In the genomic region with DNA sequence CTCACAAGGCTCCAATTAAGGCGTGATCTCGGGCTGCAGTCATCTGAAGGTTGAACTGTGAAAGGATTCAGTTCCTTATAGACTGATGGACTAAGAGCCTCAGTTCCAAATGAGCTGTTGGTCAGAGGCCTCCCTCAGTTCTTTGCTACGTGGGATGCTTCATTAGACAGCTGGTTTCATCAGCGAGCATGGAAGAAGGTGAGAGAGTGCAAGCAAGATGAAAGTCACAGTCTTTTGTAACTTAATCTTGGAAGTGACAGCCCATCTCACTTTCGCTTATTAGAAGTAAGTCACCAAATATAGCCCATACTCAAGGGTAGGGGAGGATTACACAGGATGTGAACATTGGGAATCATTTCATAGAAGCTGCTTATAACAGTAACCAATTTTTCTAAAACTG, we compare ENCODE assay signal across 16 cellular contexts. TPM values are rescaled to one million over a fixed set of nuclear protein-coding genes. Genes with fewer than 3 reads are reported as not detected.
DNase-seq lines count a peak whose midpoint lies in the region; ATAC-seq, FAIRE-seq and TF ChIP-seq lines count a peak whose summit lies in the region.
"Had no signal": no experiment of that assay in that cellular context is flagged by ENCODE, and none has a peak within 500 bp of the region (broad histone marks: within the 10 kb centered on the region; RNA-seq: fewer than 3 reads in every experiment).

No MANE protein-coding gene starts in this region.

- POLR2A ChIA-PET in activated CD4-positive, alpha-beta T cell treated with anti-CD3 and anti-CD28 coated beads for 36 hours (lab: Charles Lee) = no interaction called here
- POLR2A ChIA-PET in HepG2 (lab: Yijun Ruan, JAX) = no interaction called here

- no peaks in the 10 kb centered on the region for H3K9me3 ChIP-seq in HepG2 (ENCODE audit: low read length)
- no peaks in the 10 kb centered on the region for H3K9me3 ChIP-seq in right lobe of liver

- H3K4me1 ChIP-seq in HepG2 (ENCODE audit: insufficient read depth, low read length) (peaks cover 6% of the 10 kb centered on the region; the same call in 1 of the 2 replicates), right lobe of liver (no peaks in the 10 kb centered on the region)

- H3K27ac ChIP-seq in HepG2 (ENCODE audit: extremely low read length, insufficient read depth, low read length) = no peak overlapping the region
- no peak overlapping the region for H3K27ac ChIP-seq in right lobe of liver

- TF ChIP-seq CTCF in HepG2 (CRISPR knock-in tag; IDR thresholded peaks at IDR 0.05) = no peak
- TF ChIP-seq CTCF in right lobe of liver (IDR thresholded peaks at IDR 0.05) = no peak
- no peak for TF ChIP-seq CTCF in nephron progenitor cell (IDR thresholded peaks at IDR 0.05)
- TF ChIP-seq CTCF in lower leg skin (IDR thresholded peaks at IDR 0.05) = no peak

- in situ Hi-C loops in HepG2 (cut with HindIII; ENCODE audit: extremely low pct_ligation_motif_present, low pct_unique_long_range_greater_than_20kb) = no loop called here

- H3K36me3 Mint-ChIP-seq in activated CD4-positive, alpha-beta T cell treated with anti-CD3 and anti-CD28 coated beads for 36 hours (ENCODE audit: low read depth) = peaks cover 33% of the 10 kb centered on the region
- H3K36me3 Mint-ChIP-seq in nephron progenitor cell (ENCODE audit: low read depth) = peaks cover 64% of the 10 kb centered on the region

- H3K9ac ChIP-seq in HepG2 (ENCODE audit: insufficient read depth, low read depth, low read length) = no peak overlapping the region

- H3K4me1 Mint-ChIP-seq in activated CD4-positive, alpha-beta T cell treated with anti-CD3 and anti-CD28 coated beads for 36 hours = peaks cover 28% of the 10 kb centered on the region
- peaks cover 12% of the 10 kb centered on the region for H3K4me1 Mint-ChIP-seq in nephron progenitor cell

- peaks cover 34% of the 10 kb centered on the region for H3K79me2 ChIP-seq in HepG2 (ENCODE audit: insufficient read depth, low read length)

- no peak for TF ChIP-seq RAD21 in HepG2 (CRISPR knock-in tag; IDR thresholded peaks at IDR 0.05)

- DNase-seq in activated CD4-positive, alpha-beta T cell treated with anti-CD3 and anti-CD28 coated beads for 36 hours = no peak
- DNase-seq in activated CD4-positive, alpha-beta T cell treated with anti-CD3 and anti-CD28 coated beads for 48 hours = no peak
- DNase-seq in HepG2 (ENCODE audit: low spot score) (no peak), right lobe of liver (no peak), nephron progenitor cell (no peak), GM19238 (ENCODE audit: insufficient read length, low spot score) (no peak), lower leg skin (ENCODE audit: low spot score in 2 of 2) (no peak)
- DNase-seq: COR-L47, MM.1S, NCI-H1105, NCI-H187, NCI-H446, NCI-H748 treated with DMSO at 0.1 percent for 48 hours had no signal

- BruUV-seq in HepG2 (replicated peaks; lab: Mats Ljungman, UMichigan) = no TSS peak

- no peak for TF ChIP-seq POLR2A in HepG2 (IDR thresholded peaks at IDR 0.05; ENCODE audit: insufficient read depth in 1 of 2, low read depth in 2 of 2, low read length in 2 of 2)
- TF ChIP-seq POLR2A in right lobe of liver (IDR thresholded peaks at IDR 0.05) = no peak
- no peak for TF ChIP-seq POLR2A in lower leg skin (IDR thresholded peaks at IDR 0.05)

- CTCF ChIA-PET in activated CD4-positive, alpha-beta T cell treated with anti-CD3 and anti-CD28 coated beads for 36 hours (lab: Charles Lee) = interaction anchor here (1.2 to 1.9 kb wide), 3 partner anchors 23 to 184 kb away, joined by 3 to 7 read pairs (median 6); no protein-coding TSS in a partner anchor
- CTCF ChIA-PET in HepG2 (lab: Yijun Ruan, JAX; ENCODE audit: low intra/inter-chr PET ratio, low total read pairs) = interaction anchor here (1.4 kb wide), 1 partner anchor 211 kb away, joined by 3 read pairs; no protein-coding TSS in a partner anchor

- no peak overlapping the region for H3K4me2 ChIP-seq in HepG2 (ENCODE audit: low read depth, low read length)

- H3K27ac Mint-ChIP-seq in activated CD4-positive, alpha-beta T cell treated with anti-CD3 and anti-CD28 coated beads for 36 hours = peak overlapping the region; percentile 55
- H3K27ac Mint-ChIP-seq in nephron progenitor cell = peak overlapping the region; percentile 51

- TF ChIP-seq EP300 in HepG2 (IDR thresholded peaks at IDR 0.05; ENCODE audit: low read depth in 2 of 2, low read length in 2 of 2) (no peak), HepG2 (CRISPR knock-in tag; IDR thresholded peaks at IDR 0.05; ENCODE audit: borderline replicate concordance) (no peak)

- H3K36me3 ChIP-seq in HepG2 (replicated peaks in 1 of 2; ENCODE audit: control insufficient read depth in 1 of 2, insufficient read depth in 2 of 2, low read length in 2 of 2) (peaks cover 11 to 58% of the 10 kb centered on the region in 2 experiments), right lobe of liver (peaks cover 0 to 54% (median 20%) of the 10 kb centered on the region in 4 donors)

- H4K20me1 ChIP-seq in HepG2 (ENCODE audit: insufficient read depth, low read length) = peaks cover 35% of the 10 kb centered on the region

- no peaks in the 10 kb centered on the region for H3K27me3 Mint-ChIP-seq in activated CD4-positive, alpha-beta T cell treated with anti-CD3 and anti-CD28 coated beads for 36 hours
- H3K27me3 Mint-ChIP-seq in nephron progenitor cell (ENCODE audit: low read depth, poor library complexity) = no peaks in the 10 kb centered on the region

- H3K4me3 ChIP-seq in HepG2 (replicated peaks in 1 of 3; ENCODE audit: insufficient read depth in 1 of 3, low read depth in 2 of 3, low read length in 3 of 3) (no peak overlapping the region), right lobe of liver (no peak overlapping the region), lower leg skin (ENCODE audit: low read depth, poor library complexity, severe bottlenecking) (no peak overlapping the region)

- no peak for ATAC-seq in activated CD4-positive, alpha-beta T cell treated with anti-CD3 and anti-CD28 coated beads for 36 hours
- ATAC-seq in HepG2 (no peak), right lobe of liver (no peak), HG03460 (IDR thresholded peaks at IDR 0.05; ENCODE audit: unreplicated experiment) (no peak)

- H3K4me3 Mint-ChIP-seq in activated CD4-positive, alpha-beta T cell treated with anti-CD3 and anti-CD28 coated beads for 36 hours = no peak overlapping the region
- H3K4me3 Mint-ChIP-seq in nephron progenitor cell = no peak overlapping the region

- H3K9me3 Mint-ChIP-seq in activated CD4-positive, alpha-beta T cell treated with anti-CD3 and anti-CD28 coated beads for 36 hours (ENCODE audit: low read depth) = no peaks in the 10 kb centered on the region
- H3K9me3 Mint-ChIP-seq in nephron progenitor cell = no peaks in the 10 kb centered on the region

- intact Hi-C loops in activated CD4-positive, alpha-beta T cell treated with anti-CD3 and anti-CD28 coated beads for 36 hours (cut with DNase I, micrococcal nuclease) = no loop called here
- intact Hi-C loops in HepG2 (cut with micrococcal nuclease; ENCODE audit: unreplicated experiment) (no loop called here), right lobe of liver (cut with DNase I) (no loop called here), lower leg skin (cut with DNase I; ENCODE audit: low total_unique reads) (no loop called here)

- FAIRE-seq in HepG2 (lab: Jason Lieb, UNC) = no peak
- FAIRE-seq: H1 had no signal

- WGBS in HepG2 (ENCODE audit: low lambda C conversion rate) = 98% methylated on average over 5 of the region's 5 CpGs
- WGBS in right lobe of liver (ENCODE audit: insufficient coverage, low coverage, low lambda C conversion rate, missing lambda C conversion rate) = 86% methylated on average over 3 of the region's 5 CpGs
- 93 to 94% methylated on average over 5 of the region's 5 CpGs for WGBS in lower leg skin, 2 donors

- no peaks in the 10 kb centered on the region for H3K27me3 ChIP-seq in HepG2 (ENCODE audit: control insufficient read depth in 1 of 2, insufficient read depth in 2 of 2, low read length in 2 of 2)
- no peaks in the 10 kb centered on the region for H3K27me3 ChIP-seq in right lobe of liver

- no peak overlapping the region for H2AFZ ChIP-seq in HepG2 (ENCODE audit: low read length)

RNA-seq across cellular contexts. Expression of a gene that starts 26.8 kb away (rescaled TPM):
- 100 to 1,000 TPM; 153 to 213 TPM for total RNA-seq in activated CD4-positive, alpha-beta T cell treated with anti-CD3 and anti-CD28 coated beads for 36 hours
- total RNA-seq in HepG2 (2016; rRNA removed; fragmentation: Illumina TruSeq; extraction: Trizol) (109 and 209 TPM in 2 replicates), right lobe of liver (10 to 100 TPM; 55.7 to 86.3 (median 71.4) TPM), lower leg skin (100 to 1,000 TPM in 3 of 4 donors, 10 to 100 TPM in 1; 99.9 to 151 (median 119) TPM)
- 28.8 and 29.0 TPM in 2 replicates for total RNA-seq in HepG2 (2016; cell fraction: cytosol; rRNA removed; fragmentation: Illumina TruSeq; extraction: Trizol; ENCODE audit: low read depth)
- 121 and 212 TPM in 2 replicates for total RNA-seq in HepG2 (2016; cell fraction: insoluble cytoplasmic fraction; rRNA removed; fragmentation: Illumina TruSeq; extraction: Trizol)
- 59.6 and 72.2 TPM in 2 replicates for total RNA-seq in HepG2 (2016; cell fraction: membrane; rRNA removed; fragmentation: Illumina TruSeq; extraction: Trizol)
- total RNA-seq in HepG2 (2016; cell fraction: nucleus; rRNA removed; fragmentation: Illumina TruSeq; extraction: Trizol) = 57.8 and 68.3 TPM in 2 replicates
- 33.8 and 46.9 TPM in 2 replicates for polyA plus RNA-seq in HepG2 (2011; rRNA removed)
- polyA plus RNA-seq in HepG2 (2011; cell fraction: cytosol; rRNA removed) = 16.7 and 32.3 TPM in 2 replicates
- 10.9 and 14.0 TPM in 2 replicates for polyA plus RNA-seq in HepG2 (2011; cell fraction: nucleus; rRNA removed)
- polyA plus RNA-seq in HepG2 (2012) = 59.6 and 76.3 TPM in 2 replicates
- 16.4 and 17.8 TPM in 2 replicates for polyA plus RNA-seq in HepG2 (2016; cell fraction: cytosol; fragmentation: Illumina TruSeq; extraction: Trizol; ENCODE audit: low read depth)
- polyA plus RNA-seq in HepG2 (2016; cell fraction: insoluble cytoplasmic fraction; fragmentation: Illumina TruSeq; extraction: Trizol; ENCODE audit: low read depth) = 155 and 164 TPM in 2 replicates
- polyA plus RNA-seq in HepG2 (2016; cell fraction: membrane; fragmentation: Illumina TruSeq; extraction: Trizol; ENCODE audit: low read depth) = 52.5 and 53.7 TPM in 2 replicates
- polyA plus RNA-seq in HepG2 (2016; cell fraction: nucleus; fragmentation: Illumina TruSeq; extraction: Trizol; ENCODE audit: insufficient read depth, low read depth) = 64.6 and 65.7 TPM in 2 replicates
- 97.2 and 138 TPM in 2 replicates for polyA minus RNA-seq in HepG2 (2011; rRNA and poly(A)+ RNA removed; ENCODE audit: low replicate concordance)
- 91.3 and 96.5 TPM in 2 replicates for polyA minus RNA-seq in HepG2 (2011; cell fraction: cytosol; rRNA and poly(A)+ RNA removed)
- 80.1 and 83.7 TPM in 2 replicates for polyA minus RNA-seq in HepG2 (2011; cell fraction: nucleus; rRNA and poly(A)+ RNA removed)

RNA-seq across cellular contexts. Expression of a gene that starts 32.2 kb away (rescaled TPM):
- 1 to 10 TPM in 1 of 2 experiments, under 1 TPM in 1; 0.93 to 1.2 TPM for total RNA-seq in activated CD4-positive, alpha-beta T cell treated with anti-CD3 and anti-CD28 coated beads for 36 hours
- total RNA-seq in HepG2 (2016; rRNA removed; fragmentation: Illumina TruSeq; extraction: Trizol) (0.17 and 0.75 TPM in 2 replicates), right lobe of liver (under 1 TPM in 5 of 6 experiments, not detected in 1; 0.15 to 0.55 (median 0.42) TPM), lower leg skin (under 1 TPM in 3 of 4 donors, not detected in 1; 0.42 to 0.95 (median 0.71) TPM)
- 0.20 TPM in 1 of 2 replicates, not detected in the other for total RNA-seq in HepG2 (2016; cell fraction: cytosol; rRNA removed; fragmentation: Illumina TruSeq; extraction: Trizol; ENCODE audit: low read depth)
- total RNA-seq in HepG2 (2016; cell fraction: insoluble cytoplasmic fraction; rRNA removed; fragmentation: Illumina TruSeq; extraction: Trizol) = 0.89 TPM in 1 of 2 replicates, not detected in the other
- total RNA-seq in HepG2 (2016; cell fraction: membrane; rRNA removed; fragmentation: Illumina TruSeq; extraction: Trizol) = 0.38 and 1.0 TPM in 2 replicates
- total RNA-seq in HepG2 (2016; cell fraction: nucleus; rRNA removed; fragmentation: Illumina TruSeq; extraction: Trizol) = 1.3 and 1.6 TPM in 2 replicates
- 0.08 and 0.32 TPM in 2 replicates for polyA plus RNA-seq in HepG2 (2011; rRNA removed)
- not detected in 2 replicates for polyA plus RNA-seq in HepG2 (2011; cell fraction: cytosol; rRNA removed)
- polyA plus RNA-seq in HepG2 (2011; cell fraction: nucleus; rRNA removed) = 0.11 and 0.17 TPM in 2 replicates
- 0.89 and 2.8 TPM in 2 replicates for polyA plus RNA-seq in HepG2 (2012)
- polyA plus RNA-seq in HepG2 (2016; cell fraction: cytosol; fragmentation: Illumina TruSeq; extraction: Trizol; ENCODE audit: low read depth) = not detected in 2 replicates
- polyA plus RNA-seq in HepG2 (2016; cell fraction: insoluble cytoplasmic fraction; fragmentation: Illumina TruSeq; extraction: Trizol; ENCODE audit: low read depth) = not detected in 2 replicates
- polyA plus RNA-seq in HepG2 (2016; cell fraction: membrane; fragmentation: Illumina TruSeq; extraction: Trizol; ENCODE audit: low read depth) = not detected in 2 replicates
- polyA plus RNA-seq in HepG2 (2016; cell fraction: nucleus; fragmentation: Illumina TruSeq; extraction: Trizol; ENCODE audit: insufficient read depth, low read depth) = 0.77 and 0.91 TPM in 2 replicates
- 0.26 and 1.1 TPM in 2 replicates for polyA minus RNA-seq in HepG2 (2011; rRNA and poly(A)+ RNA removed; ENCODE audit: low replicate concordance)
- polyA minus RNA-seq in HepG2 (2011; cell fraction: cytosol; rRNA and poly(A)+ RNA removed) = not detected in 2 replicates
- polyA minus RNA-seq in HepG2 (2011; cell fraction: nucleus; rRNA and poly(A)+ RNA removed) = 7.1 TPM in 2 replicates
- polyA plus RNA-seq: BJ had no signal
